Comparison of ENCODE assay signal across 26 cellular contexts in genomic region chr3:134594236-134594825, GRCh38.
DNase-seq lines count a peak whose midpoint lies in the region; ATAC-seq and TF ChIP-seq lines count a peak whose summit lies in the region.
"Had no signal": no experiment of that assay in that cellular context is flagged by ENCODE, and none has a peak within 500 bp of the region (broad histone marks: within the 10 kb centered on the region; RNA-seq: fewer than 3 reads in every experiment).

No MANE protein-coding gene starts in this region.

- no peaks in the 10 kb centered on the region for H3K36me3 Mint-ChIP-seq in nephron progenitor cell (ENCODE audit: low read depth)
- H3K36me3 Mint-ChIP-seq: natural killer cell, T-cell had no signal

- TF ChIP-seq CTCF in fibroblast of pulmonary artery (IDR thresholded peaks at IDR 0.05; ENCODE audit: low read length, missing control alignments) (no peak), nephron progenitor cell (IDR thresholded peaks at IDR 0.05) (no peak)

- peak overlapping the region in 4 of 11 experiments; percentile 13 to 46 (median 28); a peak in 6 of 22 replicates for H3K9ac ChIP-seq in BLaER1 treated with 17β-estradiol and CSF1 and Interleukin-3, amounts not matched to agents 10 nM and 100 nM

- no peak for ATAC-seq in GM21528 (IDR thresholded peaks at IDR 0.05; ENCODE audit: low FRiP score, unreplicated experiment)
- ATAC-seq: left lung, natural killer cell, right cardiac atrium, T-cell had no signal

- no peaks in the 10 kb centered on the region for H3K36me3 ChIP-seq in BLaER1 treated with 17β-estradiol and CSF1 and Interleukin-3, amounts not matched to agents 10 nM and 100 nM
- H3K36me3 ChIP-seq: gastrocnemius medialis, left lung, ovary, SJSA1 had no signal

- peaks cover 0 to 37% (median 9%) of the 10 kb centered on the region in 11 experiments; a peak in 12 of 22 replicates for H3K9me3 ChIP-seq in BLaER1 treated with 17β-estradiol and CSF1 and Interleukin-3, amounts not matched to agents 10 nM and 100 nM (replicated peaks in 1 of 11)
- H3K9me3 ChIP-seq: gastrocnemius medialis, left lung, ovary, SJSA1 had no signal

- no peak overlapping the region for H3K27ac Mint-ChIP-seq in nephron progenitor cell
- H3K27ac Mint-ChIP-seq: natural killer cell; stimulated activated naive CD8-positive, alpha-beta T cell treated with anti-CD3 and anti-CD28 coated beads, Interleukin-15, Interleukin-2, amounts not matched to agents 100 ng/mL and 50 ng/mL, for 24 hours; T-cell had no signal

- H3K4me3 Mint-ChIP-seq in nephron progenitor cell, result no peak overlapping the region
- H3K4me3 Mint-ChIP-seq: natural killer cell; stimulated activated naive CD8-positive, alpha-beta T cell treated with anti-CD3 and anti-CD28 coated beads, Interleukin-15, Interleukin-2, amounts not matched to agents 100 ng/mL and 50 ng/mL, for 24 hours; T-cell had no signal

- H3K4me1 Mint-ChIP-seq in nephron progenitor cell, result no peaks in the 10 kb centered on the region
- H3K4me1 Mint-ChIP-seq: natural killer cell, T-cell had no signal

- peak; percentile 5 for DNase-seq in HCEC 1CT
- peak; percentile 54 for DNase-seq in NCI-H345 (lab: John Stamatoyannopoulos, UW)
- peak; percentile 41 for DNase-seq in fibroblast of pulmonary artery (ENCODE audit: low read depth)
- DNase-seq in nephron progenitor cell, result no peak
- no peak for DNase-seq in activated CD4-positive, alpha-beta T cell treated with anti-CD3 and anti-CD28 coated beads for 4 hours
- DNase-seq in medulla oblongata (ENCODE audit: extremely low spot score), result no peak
- DNase-seq: ACHN; activated CD4-positive, alpha-beta T cell treated with anti-CD3 and anti-CD28 coated beads for 1 hour; activated CD8-positive, alpha-beta memory T cell treated with anti-CD3 and anti-CD28 coated beads for 24 hours; activated gamma-delta T cell; activated T-cell treated with anti-CD3 and anti-CD28 coated beads, Interleukin-2, amount 50 U/mL, for 1 hour; C1 segment of cervical spinal cord; effector CD4-positive, alpha-beta T cell; gastrocnemius medialis; hypothalamus; left lung; natural killer cell; NCI-H1694 treated with DMSO at 0.1 percent for 48 hours; ovary; right cardiac atrium; stimulated activated CD4-positive, alpha-beta T cell treated with anti-CD3 and anti-CD28 coated beads, Interleukin-12 subunit alpha, Interleukin-12 subunit beta, amount 100 ng/mL, for 4 hours; T-cell had no signal

- H3K27ac ChIP-seq in BLaER1 treated with 17β-estradiol and CSF1 and Interleukin-3, amounts not matched to agents 10 nM and 100 nM, result peak overlapping the region in 9 of 11 experiments; percentile 48 to 78 (median 68); a peak in 17 of 22 replicates
- H3K27ac ChIP-seq: gastrocnemius medialis, ovary, SJSA1 had no signal

- no peaks in the 10 kb centered on the region for H4K20me1 ChIP-seq in BLaER1 treated with 17β-estradiol and CSF1 and Interleukin-3, amounts not matched to agents 10 nM and 100 nM

- peaks cover 0 to 39% (median 26%) of the 10 kb centered on the region in 10 experiments; a peak in 16 of 20 replicates for H3K4me1 ChIP-seq in BLaER1 treated with 17β-estradiol and CSF1 and Interleukin-3, amounts not matched to agents 10 nM and 100 nM
- H3K4me1 ChIP-seq: gastrocnemius medialis had no signal

- no peak overlapping the region for H3K4me3 ChIP-seq in BLaER1 treated with 17β-estradiol and CSF1 and Interleukin-3, amounts not matched to agents 10 nM and 100 nM
- H3K4me3 ChIP-seq in fibroblast of pulmonary artery (replicated peaks; ENCODE audit: low read depth, low read length), result no peak overlapping the region
- H3K4me3 ChIP-seq: gastrocnemius medialis, left lung, ovary, SJSA1 had no signal

- no peaks in the 10 kb centered on the region for H3K27me3 ChIP-seq in BLaER1 treated with 17β-estradiol and CSF1 and Interleukin-3, amounts not matched to agents 10 nM and 100 nM
- H3K27me3 ChIP-seq: gastrocnemius medialis, left lung, ovary, SJSA1 had no signal

- H3K27me3 Mint-ChIP-seq in nephron progenitor cell (ENCODE audit: low read depth, poor library complexity), result peaks cover 10% of the 10 kb centered on the region

- H3K4me2 ChIP-seq in BLaER1 treated with 17β-estradiol and CSF1 and Interleukin-3, amounts not matched to agents 10 nM and 100 nM, result peak overlapping the region in 9 of 11 experiments; percentile 3 to 74 (median 47); a peak in 17 of 22 replicates

- no peaks in the 10 kb centered on the region for H3K9me3 Mint-ChIP-seq in nephron progenitor cell
- H3K9me3 Mint-ChIP-seq: natural killer cell; stimulated activated naive CD8-positive, alpha-beta T cell treated with anti-CD3 and anti-CD28 coated beads, Interleukin-15, Interleukin-2, amounts not matched to agents 100 ng/mL and 50 ng/mL, for 24 hours; T-cell had no signal

Comparison
In these comparisons a context has a peak if more than half of its experiments do, and no peak if none do; other contexts are left out.
1. DNase-seq: peak in HCEC 1CT (single experiment), NCI-H345 (single experiment) and fibroblast of pulmonary artery (single experiment); none in nephron progenitor cell (single experiment), activated CD4-positive, alpha-beta T cell treated with anti-CD3 and anti-CD28 coated beads for 4 hours (0 of 2) and medulla oblongata (single experiment).